ENCODE assay signal across 16 cellular contexts in genomic region chr11:16778286-16778685, GRCh38. TPM values are rescaled to one million over a fixed set of nuclear protein-coding genes. Genes with fewer than 3 reads are reported as not detected.
DNase-seq lines count a peak whose midpoint lies in the region; ATAC-seq and TF ChIP-seq lines count a peak whose summit lies in the region.
"Had no signal": no experiment of that assay in that cellular context is flagged by ENCODE, and none has a peak within 500 bp of the region (broad histone marks: within the 10 kb centered on the region; RNA-seq: fewer than 3 reads in every experiment).

No MANE protein-coding gene starts in this region.

- no peaks in the 10 kb centered on the region for H3K36me3 ChIP-seq in breast epithelium
- peaks cover 0 to 5% (median 0%) of the 10 kb centered on the region in 9 donors for H3K36me3 ChIP-seq in heart left ventricle

- H3K4me1 ChIP-seq in breast epithelium: no peaks in the 10 kb centered on the region
- peaks cover 0 to 21% (median 0%) of the 10 kb centered on the region in 12 donors for H3K4me1 ChIP-seq in heart left ventricle
- H3K4me1 ChIP-seq: A549 had no signal

- H3K9me3 Mint-ChIP-seq in progenitor cell of endocrine pancreas (ENCODE audit: low read depth): no peaks in the 10 kb centered on the region
- H3K9me3 Mint-ChIP-seq in activated T-helper 1 cell treated with anti-CD3 and anti-CD28 coated beads, Interleukin-12 subunit alpha, Interleukin-12 subunit beta, Interleukin-2, Interleukin-4 antibody, amounts not matched to agents 30 ng/mL and 10 ng/mL and 1 ng/mL, durations not matched to agents 14 hours and 24 hours and 36 hours: no peaks in the 10 kb centered on the region

- peak; percentile 26 for DNase-seq in activated CD8-positive, alpha-beta memory T cell treated with anti-CD3 and anti-CD28 coated beads for 24 hours
- no peak for DNase-seq in activated CD8-positive, alpha-beta memory T cell treated with anti-CD3 and anti-CD28 coated beads, Interleukin-2, amount 50 U/mL, for 48 hours
- DNase-seq in NCI-H510A treated with DMSO at 0.1 percent for 48 hours (lab: John Stamatoyannopoulos, UW) (peak; percentile 29), progenitor cell of endocrine pancreas (ENCODE audit: low spot score, unreplicated experiment) (no peak), breast epithelium (ENCODE audit: low spot score in 2 of 2) (no peak), heart left ventricle (no peak)
- DNase-seq in activated T-helper 1 cell treated with anti-CD3 and anti-CD28 coated beads, Interleukin-12 subunit alpha, Interleukin-12 subunit beta, Interleukin-2, Interleukin-4 antibody, amounts not matched to agents 30 ng/mL and 10 ng/mL and 1 ng/mL, durations not matched to agents 14 hours and 24 hours and 36 hours (ENCODE audit: low spot score): no peak
- DNase-seq: GOT3, HCEC 1CT, NCI-H1694, NCI-H524 treated with DMSO at 0.1 percent for 48 hours, Right ventricle myocardium superior had no signal

- H3K27ac ChIP-seq in breast epithelium (no peak overlapping the region), heart left ventricle (no peak overlapping the region)
- H3K27ac ChIP-seq: A549 had no signal

- H3K4me3 Mint-ChIP-seq in progenitor cell of endocrine pancreas (ENCODE audit: low read depth): no peak overlapping the region
- H3K4me3 Mint-ChIP-seq in activated T-helper 1 cell treated with anti-CD3 and anti-CD28 coated beads, Interleukin-12 subunit alpha, Interleukin-12 subunit beta, Interleukin-2, Interleukin-4 antibody, amounts not matched to agents 30 ng/mL and 10 ng/mL and 1 ng/mL, durations not matched to agents 14 hours and 24 hours and 36 hours: no peak overlapping the region
- H3K4me3 Mint-ChIP-seq: B cell, CD14-positive monocyte had no signal

- intact Hi-C loops in breast epithelium (cut with DNase I; ENCODE audit: low total_unique reads) (no loop called here), heart left ventricle (cut with DNase I) (no loop called here)
- intact Hi-C loops in activated T-helper 1 cell treated with anti-CD3 and anti-CD28 coated beads, Interleukin-12 subunit alpha, Interleukin-12 subunit beta, Interleukin-2, Interleukin-4 antibody, amounts not matched to agents 30 ng/mL and 10 ng/mL and 1 ng/mL, durations not matched to agents 14 hours and 24 hours and 36 hours (cut with micrococcal nuclease): no loop called here

- H3K4me1 Mint-ChIP-seq in progenitor cell of endocrine pancreas (ENCODE audit: low read depth): peaks cover 21% of the 10 kb centered on the region
- no peaks in the 10 kb centered on the region for H3K4me1 Mint-ChIP-seq in activated T-helper 1 cell treated with anti-CD3 and anti-CD28 coated beads, Interleukin-12 subunit alpha, Interleukin-12 subunit beta, Interleukin-2, Interleukin-4 antibody, amounts not matched to agents 30 ng/mL and 10 ng/mL and 1 ng/mL, durations not matched to agents 14 hours and 24 hours and 36 hours (ENCODE audit: low read depth)
- H3K4me1 Mint-ChIP-seq: B cell had no signal

- TF ChIP-seq CTCF in progenitor cell of endocrine pancreas (IDR thresholded peaks at IDR 0.05; ENCODE audit: unreplicated experiment) (no peak), breast epithelium (IDR thresholded peaks at IDR 0.05) (no peak), heart left ventricle (IDR thresholded peaks at IDR 0.05) (no peak)

- no peaks in the 10 kb centered on the region for H3K9me3 ChIP-seq in breast epithelium
- no peaks in the 10 kb centered on the region for H3K9me3 ChIP-seq in heart left ventricle
- H3K9me3 ChIP-seq: A549 had no signal

- H3K4me3 ChIP-seq in breast epithelium (no peak overlapping the region), heart left ventricle (no peak overlapping the region)
- H3K4me3 ChIP-seq: A549 had no signal

- no peaks in the 10 kb centered on the region for H3K27me3 Mint-ChIP-seq in progenitor cell of endocrine pancreas
- H3K27me3 Mint-ChIP-seq in activated T-helper 1 cell treated with anti-CD3 and anti-CD28 coated beads, Interleukin-12 subunit alpha, Interleukin-12 subunit beta, Interleukin-2, Interleukin-4 antibody, amounts not matched to agents 30 ng/mL and 10 ng/mL and 1 ng/mL, durations not matched to agents 14 hours and 24 hours and 36 hours (ENCODE audit: insufficient read depth): peaks cover 2% of the 10 kb centered on the region

- H3K27ac Mint-ChIP-seq in progenitor cell of endocrine pancreas: peak overlapping the region; percentile 52
- H3K27ac Mint-ChIP-seq in activated T-helper 1 cell treated with anti-CD3 and anti-CD28 coated beads, Interleukin-12 subunit alpha, Interleukin-12 subunit beta, Interleukin-2, Interleukin-4 antibody, amounts not matched to agents 30 ng/mL and 10 ng/mL and 1 ng/mL, durations not matched to agents 14 hours and 24 hours and 36 hours: no peak overlapping the region
- H3K27ac Mint-ChIP-seq: B cell had no signal

- 81 to 88% (median 82%) methylated on average over 6 of the region's 6 CpGs for WGBS in heart left ventricle, 4 donors

- no peaks in the 10 kb centered on the region for H3K27me3 ChIP-seq in breast epithelium
- no peaks in the 10 kb centered on the region for H3K27me3 ChIP-seq in heart left ventricle

- H3K36me3 Mint-ChIP-seq in progenitor cell of endocrine pancreas (ENCODE audit: insufficient read depth): peaks cover 13% of the 10 kb centered on the region
- no peaks in the 10 kb centered on the region for H3K36me3 Mint-ChIP-seq in activated T-helper 1 cell treated with anti-CD3 and anti-CD28 coated beads, Interleukin-12 subunit alpha, Interleukin-12 subunit beta, Interleukin-2, Interleukin-4 antibody, amounts not matched to agents 30 ng/mL and 10 ng/mL and 1 ng/mL, durations not matched to agents 14 hours and 24 hours and 36 hours (ENCODE audit: low read depth)
- H3K36me3 Mint-ChIP-seq: CD14-positive monocyte had no signal

- ATAC-seq in GM19035 (IDR thresholded peaks at IDR 0.05; ENCODE audit: unreplicated experiment) (no peak), heart left ventricle (no peak)
- ATAC-seq: A549 had no signal

- TF ChIP-seq POLR2A in breast epithelium (IDR thresholded peaks at IDR 0.05) (no peak), heart left ventricle (IDR thresholded peaks at IDR 0.05) (no peak)

RNA-seq across cellular contexts. Expression of gene C11orf58, which starts 39.8 kb away (rescaled TPM):
- total RNA-seq in progenitor cell of endocrine pancreas: 162 and 166 TPM in 2 replicates
- total RNA-seq in breast epithelium: 100 to 1,000 TPM; 183 to 207 (median 197) TPM
- total RNA-seq in heart left ventricle: 100 to 1,000 TPM in 8 of 9 donors, 10 to 100 TPM in 1; 88.2 to 130 (median 110) TPM
- 100 to 1,000 TPM in 1 of 2 donors, 10 to 100 TPM in 1; 78.3 to 147 TPM for polyA plus RNA-seq in heart left ventricle
- total RNA-seq in activated T-helper 1 cell treated with anti-CD3 and anti-CD28 coated beads, Interleukin-12 subunit alpha, Interleukin-12 subunit beta, Interleukin-2, Interleukin-4 antibody, amounts not matched to agents 30 ng/mL and 10 ng/mL and 1 ng/mL, durations not matched to agents 14 hours and 24 hours and 36 hours: 150 and 152 TPM in 2 replicates

Comparison
In these comparisons a context has a peak if more than half of its experiments do, and no peak if none do; other contexts are left out.
1. DNase-seq: peak in activated CD8-positive, alpha-beta memory T cell treated with anti-CD3 and anti-CD28 coated beads for 24 hours (single experiment) and NCI-H510A treated with DMSO at 0.1 percent for 48 hours (single experiment); none in activated CD8-positive, alpha-beta memory T cell treated with anti-CD3 and anti-CD28 coated beads, Interleukin-2, amount 50 U/mL, for 48 hours (single experiment), progenitor cell of endocrine pancreas (single experiment), breast epithelium (0 of 2), heart left ventricle (0 of 5) and activated T-helper 1 cell treated with anti-CD3 and anti-CD28 coated beads, Interleukin-12 subunit alpha, Interleukin-12 subunit beta, Interleukin-2, Interleukin-4 antibody, amounts not matched to agents 30 ng/mL and 10 ng/mL and 1 ng/mL, durations not matched to agents 14 hours and 24 hours and 36 hours (single experiment).